14 cellular contexts compared by ENCODE assay signal in the genomic region with DNA sequence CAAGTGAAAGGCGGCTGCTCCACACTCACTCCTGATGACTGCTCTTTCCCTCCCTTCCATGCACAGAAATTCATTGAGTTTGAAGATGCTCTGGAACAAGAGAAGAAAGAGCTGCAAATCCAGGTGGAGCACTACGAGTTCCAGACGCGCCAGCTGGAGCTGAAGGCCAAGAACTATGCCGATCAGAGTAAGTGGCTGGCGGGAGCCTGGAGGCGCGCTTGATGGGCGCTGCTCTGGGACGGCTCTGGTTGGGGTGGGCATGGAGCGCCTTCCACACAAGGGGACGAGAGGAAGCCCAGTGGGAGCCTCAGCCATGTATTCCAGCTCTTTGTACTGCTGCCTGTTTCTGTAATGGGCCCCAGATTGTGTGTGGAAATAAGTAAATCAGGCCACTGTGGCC.
"Had no signal": no experiment of that assay in that cellular context is flagged by ENCODE, and none has a peak within 500 bp of the region (broad histone marks: within the 10 kb centered on the region; RNA-seq: fewer than 3 reads in every experiment).

No MANE protein-coding gene starts in this region.

- H3K36me3 ChIP-seq: uterus had no signal

- DNase-seq: cerebellar nuclear complex; colonic mucosa; effector CD8-positive, alpha-beta T cell; heart left ventricle; hippocampal formation; mesendoderm; naive B cell; posterior cingulate gyrus; small intestine; stimulated activated CD4-positive, alpha-beta T cell treated with anti-CD3 and anti-CD28 coated beads, Interleukin-12 subunit alpha, Interleukin-12 subunit beta, amount 100 ng/mL, for 4 hours; stimulated activated naive CD4-positive, alpha-beta T cell; stomach; thyroid gland; uterus had no signal

- H3K4me3 ChIP-seq: colonic mucosa, heart left ventricle, stomach, thyroid gland, uterus had no signal

- H3K4me1 ChIP-seq: uterus had no signal

- H3K27me3 ChIP-seq: colonic mucosa, heart left ventricle, stomach, thyroid gland, uterus had no signal

- H3K27ac ChIP-seq: colonic mucosa, heart left ventricle, stomach, uterus had no signal

- H3K9me3 ChIP-seq: colonic mucosa, heart left ventricle, stomach, thyroid gland, uterus had no signal

- ATAC-seq: heart left ventricle had no signal
